Comparison of ENCODE assay signal across 13 cellular contexts in genomic region chr15:60695713-60696522, GRCh38.
DNase-seq lines count a peak whose midpoint lies in the region; TF ChIP-seq lines count a peak whose summit lies in the region.
"Had no signal": no experiment of that assay in that cellular context is flagged by ENCODE, and none has a peak within 500 bp of the region (broad histone marks: within the 10 kb centered on the region; RNA-seq: fewer than 3 reads in every experiment).

No MANE protein-coding gene starts in this region.

- CTCF ChIA-PET in CD8-positive, alpha-beta memory T cell (lab: Charles Lee) = interaction anchor here (0.9 kb wide), 1 partner anchor 24 kb away, joined by 3 read pairs; no protein-coding TSS in a partner anchor

- TF ChIP-seq CTCF in osteocyte (IDR thresholded peaks at IDR 0.05) = no peak

- peak overlapping the region; percentile 24 to 88 (median 79) for H3K4me3 Mint-ChIP-seq in CD8-positive, alpha-beta memory T cell
- H3K4me3 Mint-ChIP-seq in osteocyte (ENCODE audit: unreplicated experiment) = no peak overlapping the region
- H3K4me3 Mint-ChIP-seq: brain had no signal

- POLR2A ChIA-PET in CD8-positive, alpha-beta memory T cell (lab: Charles Lee) = no interaction called here

- DNase-seq in CD8-positive, alpha-beta memory T cell = peak in 4 of 5 donors; percentile 2 to 81 (median 20)
- peak; percentile 46 to 50 for DNase-seq in activated CD8-positive, alpha-beta memory T cell treated with anti-CD3 and anti-CD28 coated beads for 4 hours (ENCODE audit: low read depth in 2 of 2)
- peak; percentile 27 for DNase-seq in central memory CD4-positive, alpha-beta T cell
- peak; percentile 50 to 66 for DNase-seq in stimulated activated CD4-positive, alpha-beta T cell treated with anti-CD3 and anti-CD28 coated beads, Interleukin-1b, Interleukin-23, amount 100 ng/mL, for 4 hours (ENCODE audit: low read depth in 2 of 2)
- DNase-seq in NCI-H510A (lab: John Stamatoyannopoulos, UW) (no peak), NOMO-1 (lab: John Stamatoyannopoulos, UW; ENCODE audit: unreplicated experiment in 2 of 2) (no peak), mucosa of gallbladder (ENCODE audit: low spot score) (no peak), osteocyte (ENCODE audit: extremely low spot score, unreplicated experiment) (no peak)
- DNase-seq: heart right ventricle had no signal

- no peaks in the 10 kb centered on the region for H3K9me3 Mint-ChIP-seq in CD8-positive, alpha-beta memory T cell
- H3K9me3 Mint-ChIP-seq in osteocyte (ENCODE audit: unreplicated experiment) = no peaks in the 10 kb centered on the region
- H3K9me3 Mint-ChIP-seq: brain had no signal

- peaks cover 0 to 2% of the 10 kb centered on the region in 2 donors for H3K27me3 Mint-ChIP-seq in CD8-positive, alpha-beta memory T cell
- no peaks in the 10 kb centered on the region for H3K27me3 Mint-ChIP-seq in osteocyte (ENCODE audit: unreplicated experiment)
- H3K27me3 Mint-ChIP-seq: brain had no signal

- no peak overlapping the region for H3K27ac ChIP-seq in CD8-positive, alpha-beta memory T cell (ENCODE audit: low read depth, low read length)
- H3K27ac ChIP-seq: heart right ventricle, vagina had no signal

- H3K4me1 Mint-ChIP-seq in CD8-positive, alpha-beta memory T cell = peaks cover 33 to 78% (median 78%) of the 10 kb centered on the region in 3 donors
- peaks cover 12% of the 10 kb centered on the region for H3K4me1 Mint-ChIP-seq in osteocyte (ENCODE audit: unreplicated experiment)

- H3K27ac Mint-ChIP-seq in CD8-positive, alpha-beta memory T cell = peak overlapping the region; percentile 8 to 84 (median 72)
- no peak overlapping the region for H3K27ac Mint-ChIP-seq in osteocyte (ENCODE audit: unreplicated experiment)

- H3K27me3 ChIP-seq in CD8-positive, alpha-beta memory T cell (ENCODE audit: insufficient read depth, low read length, poor library complexity, severe bottlenecking) = no peaks in the 10 kb centered on the region
- H3K27me3 ChIP-seq: heart right ventricle, Peyer's patch, vagina had no signal

- peaks cover 0 to 2% (median 0%) of the 10 kb centered on the region in 3 donors for H3K36me3 Mint-ChIP-seq in CD8-positive, alpha-beta memory T cell
- no peaks in the 10 kb centered on the region for H3K36me3 Mint-ChIP-seq in osteocyte (ENCODE audit: unreplicated experiment)
- H3K36me3 Mint-ChIP-seq: brain had no signal

- H3K36me3 ChIP-seq in CD8-positive, alpha-beta memory T cell (ENCODE audit: insufficient read depth, low read length) = no peaks in the 10 kb centered on the region
- H3K36me3 ChIP-seq: heart right ventricle, Peyer's patch, vagina had no signal

- H3K9me3 ChIP-seq in CD8-positive, alpha-beta memory T cell (ENCODE audit: low read length) = no peaks in the 10 kb centered on the region
- H3K9me3 ChIP-seq: heart right ventricle, Peyer's patch, vagina had no signal

- no peak overlapping the region for H3K4me3 ChIP-seq in CD8-positive, alpha-beta memory T cell (ENCODE audit: low read length)
- H3K4me3 ChIP-seq: heart right ventricle, K562, Peyer's patch, vagina had no signal

- H3K4me1 ChIP-seq in CD8-positive, alpha-beta memory T cell (ENCODE audit: insufficient read depth, low read length) = peaks cover 12% of the 10 kb centered on the region
- H3K4me1 ChIP-seq: Peyer's patch, vagina had no signal

Comparison
In these comparisons a context has a peak if more than half of its experiments do, and no peak if none do; other contexts are left out.
1. DNase-seq: peak in CD8-positive, alpha-beta memory T cell (4 of 5), activated CD8-positive, alpha-beta memory T cell treated with anti-CD3 and anti-CD28 coated beads for 4 hours (2 of 2), central memory CD4-positive, alpha-beta T cell (single experiment) and stimulated activated CD4-positive, alpha-beta T cell treated with anti-CD3 and anti-CD28 coated beads, Interleukin-1b, Interleukin-23, amount 100 ng/mL, for 4 hours (2 of 2); none in NCI-H510A (single experiment), NOMO-1 (0 of 2), mucosa of gallbladder (single experiment) and osteocyte (single experiment).